In genomic region chr5:71591100-71591499, GRCh38 we compare ENCODE assay signal across 22 cellular contexts. TPM values are rescaled to one million over a fixed set of nuclear protein-coding genes. Genes with fewer than 3 reads are reported as not detected.
DNase-seq lines count a peak whose midpoint lies in the region; ATAC-seq, FAIRE-seq and TF ChIP-seq lines count a peak whose summit lies in the region.
"Had no signal": no experiment of that assay in that cellular context is flagged by ENCODE, and none has a peak within 500 bp of the region (broad histone marks: within the 10 kb centered on the region; RNA-seq: fewer than 3 reads in every experiment).

No MANE protein-coding gene starts in this region.

- H3K4me2 ChIP-seq in HepG2 (ENCODE audit: low read depth, low read length) = no peak overlapping the region
- H3K4me2 ChIP-seq: BLaER1, GM23338 had no signal

- intact Hi-C loops in activated CD4-positive, alpha-beta T cell treated with anti-CD3 and anti-CD28 coated beads, Interleukin-2, amount 10 ng/mL, durations not matched to agents 24 days and 14 days (cut with micrococcal nuclease) = no loop called here
- intact Hi-C loops in HepG2 (cut with micrococcal nuclease; ENCODE audit: unreplicated experiment) (no loop called here), right lobe of liver (cut with DNase I) (no loop called here)

- H3K9me3 ChIP-seq in HepG2 (ENCODE audit: low read length) (no peaks in the 10 kb centered on the region), right lobe of liver (no peaks in the 10 kb centered on the region)
- H3K9me3 ChIP-seq: SJSA1 had no signal

- TF ChIP-seq POLR2A in HepG2 (IDR thresholded peaks at IDR 0.05; ENCODE audit: insufficient read depth in 1 of 2, low read depth in 2 of 2, low read length in 2 of 2) (no peak), right lobe of liver (IDR thresholded peaks at IDR 0.05) (no peak)

- TF ChIP-seq CTCF in HepG2 (CRISPR knock-in tag; IDR thresholded peaks at IDR 0.05) (no peak), right lobe of liver (IDR thresholded peaks at IDR 0.05) (no peak)

- TF ChIP-seq EP300 in HepG2 (IDR thresholded peaks at IDR 0.05; ENCODE audit: low read depth in 2 of 2, low read length in 2 of 2) (no peak), HepG2 (CRISPR knock-in tag; IDR thresholded peaks at IDR 0.05; ENCODE audit: borderline replicate concordance) (no peak)

- no peak for FAIRE-seq in HepG2 (lab: Jason Lieb, UNC)

- CTCF ChIA-PET in HepG2 (lab: Yijun Ruan, JAX; ENCODE audit: low intra/inter-chr PET ratio, low total read pairs) = no interaction called here

- no peak overlapping the region for H3K9ac ChIP-seq in HepG2 (ENCODE audit: insufficient read depth, low read depth, low read length)
- H3K9ac ChIP-seq: BLaER1 had no signal

- H3K27me3 Mint-ChIP-seq in activated CD4-positive, alpha-beta T cell treated with anti-CD3 and anti-CD28 coated beads, Interleukin-2, amount 10 ng/mL, durations not matched to agents 24 days and 14 days = no peaks in the 10 kb centered on the region
- H3K27me3 Mint-ChIP-seq in activated T-helper 17 cell treated with anti-CD3 and anti-CD28 coated beads, Interleukin-2, amount 50 U/mL, for 72 hours = no peaks in the 10 kb centered on the region
- H3K27me3 Mint-ChIP-seq: CD4-positive, alpha-beta memory T cell had no signal

- no peaks in the 10 kb centered on the region; the same call in 1 of the 2 replicates for H4K20me1 ChIP-seq in HepG2 (ENCODE audit: insufficient read depth, low read length)
- H4K20me1 ChIP-seq: BLaER1 had no signal

- no peak overlapping the region for H2AFZ ChIP-seq in HepG2 (ENCODE audit: low read length)
- H2AFZ ChIP-seq: GM23338 had no signal

- H3K27me3 ChIP-seq in HepG2 (ENCODE audit: control insufficient read depth in 1 of 2, insufficient read depth in 2 of 2, low read length in 2 of 2) (no peaks in the 10 kb centered on the region; a peak in 1 of 5 replicates), right lobe of liver (no peaks in the 10 kb centered on the region)
- H3K27me3 ChIP-seq: SJSA1 had no signal

- POLR2A ChIA-PET in HepG2 (lab: Yijun Ruan, JAX) = no interaction called here

- H3K27ac ChIP-seq in HepG2 (ENCODE audit: extremely low read length, insufficient read depth, low read length) (no peak overlapping the region), right lobe of liver (no peak overlapping the region)
- H3K27ac ChIP-seq: BLaER1, SJSA1 had no signal

- peaks cover 55% of the 10 kb centered on the region for H3K79me2 ChIP-seq in HepG2 (ENCODE audit: insufficient read depth, low read length)

- no peak overlapping the region for H3K27ac Mint-ChIP-seq in activated CD4-positive, alpha-beta T cell treated with anti-CD3 and anti-CD28 coated beads, Interleukin-2, amount 10 ng/mL, durations not matched to agents 24 days and 14 days
- H3K27ac Mint-ChIP-seq in activated T-helper 17 cell treated with anti-CD3 and anti-CD28 coated beads, Interleukin-2, amount 50 U/mL, for 72 hours = no peak overlapping the region
- H3K27ac Mint-ChIP-seq: GM23338 had no signal

- peak overlapping the region; percentile 5 for H3K4me3 Mint-ChIP-seq in activated CD4-positive, alpha-beta T cell treated with anti-CD3 and anti-CD28 coated beads, Interleukin-2, amount 10 ng/mL, durations not matched to agents 24 days and 14 days
- peak overlapping the region; percentile 96 for H3K4me3 Mint-ChIP-seq in activated T-helper 17 cell treated with anti-CD3 and anti-CD28 coated beads, Interleukin-2, amount 50 U/mL, for 72 hours
- H3K4me3 Mint-ChIP-seq: GM23338 had no signal

- peaks cover 8 to 19% of the 10 kb centered on the region in 2 experiments; a peak in 4 of 5 replicates for H3K36me3 ChIP-seq in HepG2 (replicated peaks in 1 of 2; ENCODE audit: control insufficient read depth in 1 of 2, insufficient read depth in 2 of 2, low read length in 2 of 2)
- H3K36me3 ChIP-seq in right lobe of liver = peaks cover 0 to 5% (median under 1%) of the 10 kb centered on the region in 4 donors

- BruUV-seq in HepG2 (replicated peaks; lab: Mats Ljungman, UMichigan) = no TSS peak

- DNase-seq in activated CD4-positive, alpha-beta T cell treated with anti-CD3 and anti-CD28 coated beads, Interleukin-2, amount 10 ng/mL, durations not matched to agents 24 days and 14 days = no peak
- no peak for DNase-seq in activated CD4-positive, alpha-beta T cell treated with anti-CD3 and anti-CD28 coated beads for 48 hours
- DNase-seq in HepG2 (ENCODE audit: low spot score) (no peak), right lobe of liver (no peak), NCI-H446 (lab: John Stamatoyannopoulos, UW) (no peak), iPS-NIHi7 (ENCODE audit: extremely low spot score) (no peak)
- DNase-seq: CD4-positive, alpha-beta memory T cell; COR-L47; DMS53; HCEC 1CT; Kasumi-1; NCI-H2029; NCI-H446 treated with DMSO at 0.1 percent for 48 hours; NCI-H526; NCI-H82; Right ventricle myocardium superior; RPMI8226 had no signal

- ATAC-seq in HepG2 = no peak
- no peak for ATAC-seq in right lobe of liver
- no peak for ATAC-seq in activated T-helper 17 cell treated with anti-CD3 and anti-CD28 coated beads, Interleukin-2, amount 50 U/mL, for 72 hours (replicated peaks)
- ATAC-seq in HG03439 (IDR thresholded peaks at IDR 0.05; ENCODE audit: unreplicated experiment) = no peak
- ATAC-seq: GM23338 had no signal

- in situ Hi-C loops in HepG2 (cut with HindIII; ENCODE audit: extremely low pct_ligation_motif_present, low pct_unique_long_range_greater_than_20kb) = no loop called here

- peaks cover 25% of the 10 kb centered on the region for H3K36me3 Mint-ChIP-seq in activated CD4-positive, alpha-beta T cell treated with anti-CD3 and anti-CD28 coated beads, Interleukin-2, amount 10 ng/mL, durations not matched to agents 24 days and 14 days (ENCODE audit: low read depth)
- H3K36me3 Mint-ChIP-seq in activated T-helper 17 cell treated with anti-CD3 and anti-CD28 coated beads, Interleukin-2, amount 50 U/mL, for 72 hours (ENCODE audit: low read depth) = peaks cover 37% of the 10 kb centered on the region

- no peak for TF ChIP-seq RAD21 in HepG2 (CRISPR knock-in tag; IDR thresholded peaks at IDR 0.05)

- H3K4me1 Mint-ChIP-seq in activated CD4-positive, alpha-beta T cell treated with anti-CD3 and anti-CD28 coated beads, Interleukin-2, amount 10 ng/mL, durations not matched to agents 24 days and 14 days = peaks cover 34% of the 10 kb centered on the region
- peaks cover 20% of the 10 kb centered on the region for H3K4me1 Mint-ChIP-seq in activated T-helper 17 cell treated with anti-CD3 and anti-CD28 coated beads, Interleukin-2, amount 50 U/mL, for 72 hours

- H3K9me3 Mint-ChIP-seq in activated CD4-positive, alpha-beta T cell treated with anti-CD3 and anti-CD28 coated beads, Interleukin-2, amount 10 ng/mL, durations not matched to agents 24 days and 14 days = peaks cover 5% of the 10 kb centered on the region
- H3K9me3 Mint-ChIP-seq in activated T-helper 17 cell treated with anti-CD3 and anti-CD28 coated beads, Interleukin-2, amount 50 U/mL, for 72 hours = no peaks in the 10 kb centered on the region
- H3K9me3 Mint-ChIP-seq: CD4-positive, alpha-beta memory T cell; GM23338 had no signal

- H3K4me3 ChIP-seq in HepG2 (replicated peaks in 1 of 3; ENCODE audit: insufficient read depth in 1 of 3, low read depth in 2 of 3, low read length in 3 of 3) (no peak overlapping the region), right lobe of liver (no peak overlapping the region)
- H3K4me3 ChIP-seq: BLaER1, GM23338, SJSA1 had no signal

- H3K4me1 ChIP-seq in HepG2 (ENCODE audit: insufficient read depth, low read length) = peaks cover 29% of the 10 kb centered on the region
- peaks cover 0 to 18% (median 8%) of the 10 kb centered on the region in 4 donors for H3K4me1 ChIP-seq in right lobe of liver
- H3K4me1 ChIP-seq: SJSA1 had no signal

RNA-seq across cellular contexts. Expression of gene MCCC2, which starts 4.0 kb away (rescaled TPM):
- total RNA-seq in activated CD4-positive, alpha-beta T cell treated with anti-CD3 and anti-CD28 coated beads, Interleukin-2, amount 10 ng/mL, durations not matched to agents 24 days and 14 days = 58.7 and 58.9 TPM in 2 replicates
- total RNA-seq in HepG2 (2016; rRNA removed; fragmentation: Illumina TruSeq; extraction: Trizol) = 83.6 and 133 TPM in 2 replicates
- 24.8 and 30.9 TPM in 2 replicates for total RNA-seq in HepG2 (2016; cell fraction: cytosol; rRNA removed; fragmentation: Illumina TruSeq; extraction: Trizol; ENCODE audit: low read depth)
- total RNA-seq in HepG2 (2016; cell fraction: insoluble cytoplasmic fraction; rRNA removed; fragmentation: Illumina TruSeq; extraction: Trizol) = 84.7 and 137 TPM in 2 replicates
- 22.2 and 22.3 TPM in 2 replicates for total RNA-seq in HepG2 (2016; cell fraction: membrane; rRNA removed; fragmentation: Illumina TruSeq; extraction: Trizol)
- total RNA-seq in HepG2 (2016; cell fraction: nucleus; rRNA removed; fragmentation: Illumina TruSeq; extraction: Trizol) = 69.6 and 75.6 TPM in 2 replicates
- polyA plus RNA-seq in HepG2 (2011; rRNA removed) = 32.4 and 44.8 TPM in 2 replicates
- polyA plus RNA-seq in HepG2 (2011; cell fraction: cytosol; rRNA removed) = 31.6 and 38.6 TPM in 2 replicates
- polyA plus RNA-seq in HepG2 (2011; cell fraction: nucleus; rRNA removed) = 17.7 and 21.6 TPM in 2 replicates
- 25.9 and 42.8 TPM in 2 replicates for polyA plus RNA-seq in HepG2 (2012)
- polyA plus RNA-seq in HepG2 (2016; cell fraction: cytosol; fragmentation: Illumina TruSeq; extraction: Trizol; ENCODE audit: low read depth) = 4.7 and 4.9 TPM in 2 replicates
- 118 and 138 TPM in 2 replicates for polyA plus RNA-seq in HepG2 (2016; cell fraction: insoluble cytoplasmic fraction; fragmentation: Illumina TruSeq; extraction: Trizol; ENCODE audit: low read depth)
- polyA plus RNA-seq in HepG2 (2016; cell fraction: membrane; fragmentation: Illumina TruSeq; extraction: Trizol; ENCODE audit: low read depth) = 15.6 and 18.9 TPM in 2 replicates
- 71.0 and 84.2 TPM in 2 replicates for polyA plus RNA-seq in HepG2 (2016; cell fraction: nucleus; fragmentation: Illumina TruSeq; extraction: Trizol; ENCODE audit: insufficient read depth, low read depth)
- polyA minus RNA-seq in HepG2 (2011; rRNA and poly(A)+ RNA removed; ENCODE audit: low replicate concordance) = 33.1 and 37.3 TPM in 2 replicates
- polyA minus RNA-seq in HepG2 (2011; cell fraction: cytosol; rRNA and poly(A)+ RNA removed) = 43.3 and 45.1 TPM in 2 replicates
- polyA minus RNA-seq in HepG2 (2011; cell fraction: nucleus; rRNA and poly(A)+ RNA removed) = 39.3 and 44.4 TPM in 2 replicates
- 10 to 100 TPM; 70.4 to 92.7 (median 81.0) TPM for total RNA-seq in right lobe of liver
- total RNA-seq in activated T-helper 17 cell treated with anti-CD3 and anti-CD28 coated beads, Interleukin-2, amount 50 U/mL, for 72 hours = 10 to 100 TPM; 41.0 to 72.5 TPM
